1 cellular context compared by ENCODE assay signal in the genomic region with DNA sequence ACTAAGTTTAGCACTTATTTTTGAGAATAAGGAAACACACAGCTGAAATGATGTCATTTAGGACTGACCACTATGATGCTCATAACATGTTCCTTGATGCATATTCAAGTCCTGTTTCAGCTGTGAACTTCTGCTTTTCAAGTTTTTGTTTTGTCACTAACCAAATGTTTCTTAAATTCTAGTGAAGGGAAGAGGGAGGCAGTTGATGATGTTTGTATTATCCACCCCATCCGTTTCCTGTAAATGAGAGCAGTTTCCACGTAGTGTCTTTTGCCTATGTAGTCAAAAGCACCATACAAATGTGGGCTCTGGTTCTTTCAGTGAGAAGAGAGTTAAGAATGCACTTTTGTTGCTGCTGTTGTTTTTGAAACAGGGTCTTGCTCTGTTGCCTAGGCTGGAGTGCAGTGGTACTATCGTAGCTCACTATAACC.
A peak's percentile ranks its signal among the peaks of the same experiment; 100 is the strongest.
TF ChIP-seq lines count a peak whose summit lies in the region.

No MANE protein-coding gene starts in this region.

TF ChIP-seq in GM12878, 131 proteins besides CTCF, POLR2A, EP300 and RAD21 (continued from another document and continues in another):
- TF ChIP-seq, protein P1, sequence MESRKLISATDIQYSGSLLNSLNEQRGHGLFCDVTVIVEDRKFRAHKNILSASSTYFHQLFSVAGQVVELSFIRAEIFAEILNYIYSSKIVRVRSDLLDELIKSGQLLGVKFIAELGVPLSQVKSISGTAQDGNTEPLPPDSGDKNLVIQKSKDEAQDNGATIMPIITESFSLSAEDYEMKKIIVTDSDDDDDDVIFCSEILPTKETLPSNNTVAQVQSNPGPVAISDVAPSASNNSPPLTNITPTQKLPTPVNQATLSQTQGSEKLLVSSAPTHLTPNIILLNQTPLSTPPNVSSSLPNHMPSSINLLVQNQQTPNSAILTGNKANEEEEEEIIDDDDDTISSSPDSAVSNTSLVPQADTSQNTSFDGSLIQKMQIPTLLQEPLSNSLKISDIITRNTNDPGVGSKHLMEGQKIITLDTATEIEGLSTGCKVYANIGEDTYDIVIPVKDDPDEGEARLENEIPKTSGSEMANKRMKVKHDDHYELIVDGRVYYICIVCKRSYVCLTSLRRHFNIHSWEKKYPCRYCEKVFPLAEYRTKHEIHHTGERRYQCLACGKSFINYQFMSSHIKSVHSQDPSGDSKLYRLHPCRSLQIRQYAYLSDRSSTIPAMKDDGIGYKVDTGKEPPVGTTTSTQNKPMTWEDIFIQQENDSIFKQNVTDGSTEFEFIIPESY (IDR thresholded peaks at IDR 0.05) = no peak
- TF ChIP-seq, protein P2, sequence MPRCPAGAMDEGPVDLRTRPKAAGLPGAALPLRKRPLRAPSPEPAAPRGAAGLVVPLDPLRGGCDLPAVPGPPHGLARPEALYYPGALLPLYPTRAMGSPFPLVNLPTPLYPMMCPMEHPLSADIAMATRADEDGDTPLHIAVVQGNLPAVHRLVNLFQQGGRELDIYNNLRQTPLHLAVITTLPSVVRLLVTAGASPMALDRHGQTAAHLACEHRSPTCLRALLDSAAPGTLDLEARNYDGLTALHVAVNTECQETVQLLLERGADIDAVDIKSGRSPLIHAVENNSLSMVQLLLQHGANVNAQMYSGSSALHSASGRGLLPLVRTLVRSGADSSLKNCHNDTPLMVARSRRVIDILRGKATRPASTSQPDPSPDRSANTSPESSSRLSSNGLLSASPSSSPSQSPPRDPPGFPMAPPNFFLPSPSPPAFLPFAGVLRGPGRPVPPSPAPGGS (IDR thresholded peaks at IDR 0.05; ENCODE audit: borderline replicate concordance, insufficient read depth, low read depth, low read length, poor library complexity, severe bottlenecking) = no peak
- TF ChIP-seq SUZ12 (IDR thresholded peaks at IDR 0.05; ENCODE audit: unreplicated experiment) (no peak), FOXK2 (IDR thresholded peaks at IDR 0.05) (no peak), TAF1 (IDR thresholded peaks at IDR 0.05; ENCODE audit: borderline replicate concordance, low read depth, low read length) (no peak), KAT2A (conservative IDR thresholded peaks at IDR 0.05; ENCODE audit: control insufficient read depth, low read depth, low read length) (no peak), SMAD1 (IDR thresholded peaks at IDR 0.05; ENCODE audit: low read depth, partially characterized antibody) (no peak), POLR2AphosphoS2 (IDR thresholded peaks at IDR 0.05; ENCODE audit: low read depth, low read length) (no peak), CREB1 (IDR thresholded peaks at IDR 0.05; ENCODE audit: low read depth) (peak; percentile 93), CREM (IDR thresholded peaks at IDR 0.05; ENCODE audit: low read depth) (peak; percentile 93), TARDBP (IDR thresholded peaks at IDR 0.05; ENCODE audit: borderline replicate concordance) (no peak), BCLAF1 (IDR thresholded peaks at IDR 0.05) (no peak), PRDM15 (CRISPR knock-in tag; IDR thresholded peaks at IDR 0.05) (no peak), SIX5 (IDR thresholded peaks at IDR 0.05; ENCODE audit: low read depth, low read length, severe bottlenecking) (no peak), SKIL (IDR thresholded peaks at IDR 0.05; ENCODE audit: low read depth, poor library complexity, severe bottlenecking) (peak; percentile 53), KDM1A (IDR thresholded peaks at IDR 0.05; ENCODE audit: borderline replicate concordance) (no peak), CHD2 (IDR thresholded peaks at IDR 0.05; ENCODE audit: borderline replicate concordance, low read depth, low read length) (no peak; the same call in 1 of the 2 replicates), TBL1XR1 (IDR thresholded peaks at IDR 0.05; ENCODE audit: low read depth, low read length) (no peak), SMC3 (IDR thresholded peaks at IDR 0.05; ENCODE audit: borderline replicate concordance, low read length) (no peak), IKZF1 (conservative IDR thresholded peaks at IDR 0.05) (peak; percentile 75), NR2C1 (IDR thresholded peaks at IDR 0.05) (no peak), BMI1 (IDR thresholded peaks at IDR 0.05; ENCODE audit: borderline replicate concordance) (peak; percentile 77), IRF4 (IDR thresholded peaks at IDR 0.05; ENCODE audit: low read depth, low read length) (no peak), MEF2B (IDR thresholded peaks at IDR 0.05; ENCODE audit: partially characterized antibody, poor library complexity, severe bottlenecking) (peak; percentile 66), BACH1 (IDR thresholded peaks at IDR 0.05; ENCODE audit: borderline replicate concordance) (no peak; the same call in 1 of the 2 replicates), GABPA (IDR thresholded peaks at IDR 0.05; ENCODE audit: low read depth) (peak; percentile 70; the same call in 1 of the 2 replicates), E2F4 (IDR thresholded peaks at IDR 0.05; ENCODE audit: low read depth, low read length) (no peak), MAX (IDR thresholded peaks at IDR 0.05; ENCODE audit: low read depth, low read length) (no peak), SMAD5 (IDR thresholded peaks at IDR 0.05; ENCODE audit: low read depth) (no peak), BCL11A (IDR thresholded peaks at IDR 0.05; ENCODE audit: low read depth, low read length) (peak; percentile 45), TCF7 (IDR thresholded peaks at IDR 0.05; ENCODE audit: borderline replicate concordance) (no peak), ZSCAN29 (IDR thresholded peaks at IDR 0.05) (no peak), ZNF217 (IDR thresholded peaks at IDR 0.05) (no peak), FOXM1 (IDR thresholded peaks at IDR 0.05; ENCODE audit: low read depth, low read length) (peak; percentile 54; the same call in 1 of the 2 replicates), POLR2AphosphoS5 (IDR thresholded peaks at IDR 0.05; ENCODE audit: low read length) (peak; percentile 62; the same call in 1 of the 2 replicates), KLF5 (IDR thresholded peaks at IDR 0.05; ENCODE audit: partially characterized antibody) (peak; percentile 65), POU2F2 (IDR thresholded peaks at IDR 0.05; ENCODE audit: borderline replicate concordance, low read depth, low read length) (peak; percentile 87), NFXL1 (IDR thresholded peaks at IDR 0.05; ENCODE audit: borderline replicate concordance) (no peak), BHLHE40 (IDR thresholded peaks at IDR 0.05; ENCODE audit: borderline replicate concordance in 1 of 2, low read depth in 2 of 2, low read length in 1 of 2) (peak in 1 of 2 experiments; percentile 17; a peak in 1 of 4 replicates), TCF3 (IDR thresholded peaks at IDR 0.05; ENCODE audit: borderline replicate concordance, insufficient read depth, low read depth, low read length) (peak; percentile 76; the same call in 1 of the 2 replicates), NR2C2 (IDR thresholded peaks at IDR 0.05; ENCODE audit: borderline replicate concordance, control insufficient read depth, insufficient read length, low read depth) (no peak), ZBED1 (IDR thresholded peaks at IDR 0.05; ENCODE audit: borderline replicate concordance) (no peak), BRCA1 (IDR thresholded peaks at IDR 0.05; ENCODE audit: low read depth, low read length) (no peak), RFX5 (IDR thresholded peaks at IDR 0.05; ENCODE audit: low read depth, low read length) (no peak), YBX1 (IDR thresholded peaks at IDR 0.05) (no peak), ATF7 (IDR thresholded peaks at IDR 0.05; ENCODE audit: low read depth) (peak; percentile 99), CHD1 (IDR thresholded peaks at IDR 0.05; ENCODE audit: low read depth, low read length) (no peak), MXI1 (IDR thresholded peaks at IDR 0.05; ENCODE audit: low read depth, low read length) (no peak), NFIC (IDR thresholded peaks at IDR 0.05; ENCODE audit: low read depth, low read length) (peak; percentile 84; the same call in 1 of the 2 replicates), MTA2 (IDR thresholded peaks at IDR 0.05; ENCODE audit: low read depth) (peak; percentile 93), SMARCA5 (IDR thresholded peaks at IDR 0.05) (peak; percentile 74)
- TF ChIP-seq, protein P3, sequence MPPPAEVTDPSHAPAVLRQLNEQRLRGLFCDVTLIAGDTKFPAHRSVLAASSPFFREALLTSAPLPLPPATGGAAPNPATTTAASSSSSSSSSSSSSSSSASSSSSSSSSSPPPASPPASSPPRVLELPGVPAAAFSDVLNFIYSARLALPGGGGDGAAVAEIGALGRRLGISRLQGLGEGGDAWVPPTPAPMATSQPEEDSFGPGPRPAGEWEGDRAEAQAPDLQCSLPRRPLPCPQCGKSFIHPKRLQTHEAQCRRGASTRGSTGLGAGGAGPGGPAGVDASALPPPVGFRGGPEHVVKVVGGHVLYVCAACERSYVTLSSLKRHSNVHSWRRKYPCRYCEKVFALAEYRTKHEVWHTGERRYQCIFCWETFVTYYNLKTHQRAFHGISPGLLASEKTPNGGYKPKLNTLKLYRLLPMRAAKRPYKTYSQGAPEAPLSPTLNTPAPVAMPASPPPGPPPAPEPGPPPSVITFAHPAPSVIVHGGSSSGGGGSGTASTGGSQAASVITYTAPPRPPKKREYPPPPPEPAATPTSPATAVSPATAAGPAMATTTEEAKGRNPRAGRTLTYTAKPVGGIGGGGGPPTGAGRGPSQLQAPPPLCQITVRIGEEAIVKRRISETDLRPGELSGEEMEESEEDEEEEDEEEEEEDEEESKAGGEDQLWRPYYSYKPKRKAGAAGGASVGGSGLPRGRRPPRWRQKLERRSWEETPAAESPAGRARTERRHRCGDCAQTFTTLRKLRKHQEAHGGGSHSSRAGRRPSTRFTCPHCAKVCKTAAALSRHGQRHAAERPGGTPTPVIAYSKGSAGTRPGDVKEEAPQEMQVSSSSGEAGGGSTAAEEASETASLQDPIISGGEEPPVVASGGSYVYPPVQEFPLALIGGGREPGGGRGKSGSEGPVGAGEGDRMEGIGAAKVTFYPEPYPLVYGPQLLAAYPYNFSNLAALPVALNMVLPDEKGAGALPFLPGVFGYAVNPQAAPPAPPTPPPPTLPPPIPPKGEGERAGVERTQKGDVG (CRISPR knock-in tag; IDR thresholded peaks at IDR 0.05) = no peak
